ENCODE assay signal across 10 cellular contexts in genomic region chr12:50211392-50212070, GRCh38. TPM values are rescaled to one million over a fixed set of nuclear protein-coding genes. Genes with fewer than 3 reads are reported as not detected.
DNase-seq lines count a peak whose midpoint lies in the region; ATAC-seq, FAIRE-seq and TF ChIP-seq lines count a peak whose summit lies in the region.
"Had no signal": no experiment of that assay in that cellular context is flagged by ENCODE, and none has a peak within 500 bp of the region (broad histone marks: within the 10 kb centered on the region; RNA-seq: fewer than 3 reads in every experiment).

No MANE protein-coding gene starts in this region.

- peaks cover 5% of the 10 kb centered on the region for H3K36me3 Mint-ChIP-seq in central memory CD8-positive, alpha-beta T cell (ENCODE audit: insufficient read depth)
- peaks cover 8% of the 10 kb centered on the region for H3K36me3 Mint-ChIP-seq in mesothelial cell of epicardium

- H3K79me2 ChIP-seq in Karpas-422 (ENCODE audit: low read length): peaks cover 75% of the 10 kb centered on the region

- H3K4me2 ChIP-seq in A549 (peak overlapping the region; percentile 17; the same call in 1 of the 3 replicates), Karpas-422 (ENCODE audit: low read depth, low read length, poor library complexity, severe bottlenecking) (no peak overlapping the region)

- FAIRE-seq in A549 (lab: Jason Lieb, UNC): no peak
- FAIRE-seq: D721Med had no signal

- peaks cover 31% of the 10 kb centered on the region for H3K4me1 Mint-ChIP-seq in central memory CD8-positive, alpha-beta T cell
- peaks cover 32% of the 10 kb centered on the region for H3K4me1 Mint-ChIP-seq in mesothelial cell of epicardium

- H3K4me1 ChIP-seq in A549 (peaks cover 11% of the 10 kb centered on the region), Karpas-422 (ENCODE audit: low read length) (peaks cover 25% of the 10 kb centered on the region)

- H3K27me3 ChIP-seq in Karpas-422 (ENCODE audit: low read length): no peaks in the 10 kb centered on the region

- H3K36me3 ChIP-seq in Karpas-422 (ENCODE audit: insufficient read depth, low read length): peaks cover 10% of the 10 kb centered on the region; the same call in 1 of the 2 replicates

- H3K27me3 Mint-ChIP-seq in central memory CD8-positive, alpha-beta T cell: no peaks in the 10 kb centered on the region
- no peaks in the 10 kb centered on the region for H3K27me3 Mint-ChIP-seq in mesothelial cell of epicardium (ENCODE audit: low read depth)

- no peak overlapping the region for H3K4me3 ChIP-seq in A549
- H3K4me3 ChIP-seq in Karpas-422 (ENCODE audit: low read length): no peak overlapping the region

- no peak for TF ChIP-seq EP300 in A549 (IDR thresholded peaks at IDR 0.05)

- no peak overlapping the region for H2AFZ ChIP-seq in Karpas-422 (ENCODE audit: low read length)

- H3K9me3 ChIP-seq in A549: no peaks in the 10 kb centered on the region
- H3K9me3 ChIP-seq in Karpas-422 (ENCODE audit: low read length): no peaks in the 10 kb centered on the region

- CTCF ChIA-PET in A549 (lab: Yijun Ruan, JAX): interaction anchor here (0.7 to 3.9 kb wide), 13 partner anchors 10 to 141 kb away, joined by 3 to 32 read pairs (median 5); partner anchors contain the start of gene LIMA1

- no peaks in the 10 kb centered on the region for H4K20me1 ChIP-seq in Karpas-422 (ENCODE audit: insufficient read depth, low read depth, low read length)

- TF ChIP-seq POLR2A in A549 (IDR thresholded peaks at IDR 0.05; ENCODE audit: low read length): no peak

- no peaks in the 10 kb centered on the region for H3K9me2 ChIP-seq in Karpas-422 (replicated peaks; ENCODE audit: insufficient read depth, low read length)

- peak in 1 of 2 experiments; percentile 65; a peak in 3 of 6 replicates for ATAC-seq in A549
- ATAC-seq in central memory CD8-positive, alpha-beta T cell (replicated peaks; ENCODE audit: extremely low read depth, poor library complexity, severe bottlenecking): peak; percentile 36

- DNase-seq in A549 (ENCODE audit: low read depth in 1 of 2, low spot score in 1 of 2) (peak in 1 of 2 experiments; percentile 54), Karpas-422 (no peak), mesothelial cell of epicardium (ENCODE audit: low spot score in 2 of 2, unreplicated experiment in 2 of 2) (no peak), NCI-H146 (lab: John Stamatoyannopoulos, UW) (no peak), cerebellum (ENCODE audit: low spot score) (no peak), GM19240 (ENCODE audit: insufficient read length, low spot score) (no peak), HuH-7 (ENCODE audit: low spot score) (no peak)
- DNase-seq in central memory CD8-positive, alpha-beta T cell (ENCODE audit: low spot score in 2 of 2): no peak
- DNase-seq: anterior cingulate cortex had no signal

- WGBS in A549 (ENCODE audit: missing lambda C conversion rate): 54% methylated on average over 6 of the region's 6 CpGs

- TF ChIP-seq CTCF in A549 (IDR thresholded peaks at IDR 0.05) (peak; percentile 21; the same call in 2 of the 3 replicates), mesothelial cell of epicardium (IDR thresholded peaks at IDR 0.05; ENCODE audit: unreplicated experiment) (no peak)

- H3K4me3 Mint-ChIP-seq in central memory CD8-positive, alpha-beta T cell: peak overlapping the region; percentile 55
- H3K4me3 Mint-ChIP-seq in mesothelial cell of epicardium: no peak overlapping the region

- no peaks in the 10 kb centered on the region for H3K9me3 Mint-ChIP-seq in central memory CD8-positive, alpha-beta T cell
- no peaks in the 10 kb centered on the region for H3K9me3 Mint-ChIP-seq in mesothelial cell of epicardium

- peak overlapping the region; percentile 92 for H3K27ac Mint-ChIP-seq in central memory CD8-positive, alpha-beta T cell (ENCODE audit: low read depth)
- H3K27ac Mint-ChIP-seq in mesothelial cell of epicardium: peak overlapping the region; percentile 97

- TF ChIP-seq RAD21 in A549 (conservative IDR thresholded peaks at IDR 0.05 in 1 of 2, IDR thresholded peaks at IDR 0.05 in 1 of 2): peak; percentile 39 to 59

- POLR2A ChIA-PET in A549 (lab: Yijun Ruan, JAX): interaction anchor here (0.6 to 1.6 kb wide), 3 partner anchors 11 to 447 kb away, joined by 3 to 6 read pairs (median 5); partner anchors contain the start of gene COX14

- H3K27ac ChIP-seq in A549: peak overlapping the region; percentile 48 to 65; a peak in 5 of 6 replicates
- H3K27ac ChIP-seq in Karpas-422 (ENCODE audit: low read length): 0 out of 2 replicates have a peak overlapping the region, but pooled peaks have one; percentile 3

- no peak overlapping the region for H3K9ac ChIP-seq in Karpas-422 (ENCODE audit: low read length)

TF ChIP-seq in A549, 52 proteins besides CTCF, POLR2A, EP300 and RAD21:
- TF ChIP-seq, protein P1, sequence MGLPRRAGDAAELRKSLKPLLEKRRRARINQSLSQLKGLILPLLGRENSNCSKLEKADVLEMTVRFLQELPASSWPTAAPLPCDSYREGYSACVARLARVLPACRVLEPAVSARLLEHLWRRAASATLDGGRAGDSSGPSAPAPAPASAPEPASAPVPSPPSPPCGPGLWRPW (IDR thresholded peaks at IDR 0.05): no peak
- peak; percentile 49 for TF ChIP-seq SMC3 (IDR thresholded peaks at IDR 0.05)
TF ChIP-seq in A549: peak in this region for 1.

RNA-seq across cellular contexts. Expression of gene CERS5, which starts 44.4 kb away (rescaled TPM):
- polyA plus RNA-seq in A549 (2011; rRNA removed) (56.3 and 56.6 TPM in 2 replicates), A549 (2017; fragmentation: RNase III; extraction: RNeasy Plus Mini Kit Qiagen cat#74134 plus additional on column Dnase treatment) (16.7 to 18.0 TPM (median 17.1 TPM) in 3 replicates)
- polyA plus RNA-seq in A549 (2012; cell fraction: cytosol; rRNA removed): 25.3 and 29.5 TPM in 2 replicates
- polyA plus RNA-seq in A549 (2012; cell fraction: nucleus; rRNA removed): 32.0 and 86.8 TPM in 2 replicates
- polyA minus RNA-seq in A549 (2011; rRNA and poly(A)+ RNA removed): 49.1 and 56.6 TPM in 2 replicates
- total RNA-seq in Karpas-422 (2014; rRNA removed; shearing (Covaris generic); ENCODE audit: low replicate concordance): 47.7 and 65.9 TPM in 2 replicates
- total RNA-seq in mesothelial cell of epicardium (70.4 to 77.1 TPM (median 75.3 TPM) in 3 replicates), cerebellum (93.8 TPM)
